Comparison of ENCODE assay signal across 12 cellular contexts in the genomic region with DNA sequence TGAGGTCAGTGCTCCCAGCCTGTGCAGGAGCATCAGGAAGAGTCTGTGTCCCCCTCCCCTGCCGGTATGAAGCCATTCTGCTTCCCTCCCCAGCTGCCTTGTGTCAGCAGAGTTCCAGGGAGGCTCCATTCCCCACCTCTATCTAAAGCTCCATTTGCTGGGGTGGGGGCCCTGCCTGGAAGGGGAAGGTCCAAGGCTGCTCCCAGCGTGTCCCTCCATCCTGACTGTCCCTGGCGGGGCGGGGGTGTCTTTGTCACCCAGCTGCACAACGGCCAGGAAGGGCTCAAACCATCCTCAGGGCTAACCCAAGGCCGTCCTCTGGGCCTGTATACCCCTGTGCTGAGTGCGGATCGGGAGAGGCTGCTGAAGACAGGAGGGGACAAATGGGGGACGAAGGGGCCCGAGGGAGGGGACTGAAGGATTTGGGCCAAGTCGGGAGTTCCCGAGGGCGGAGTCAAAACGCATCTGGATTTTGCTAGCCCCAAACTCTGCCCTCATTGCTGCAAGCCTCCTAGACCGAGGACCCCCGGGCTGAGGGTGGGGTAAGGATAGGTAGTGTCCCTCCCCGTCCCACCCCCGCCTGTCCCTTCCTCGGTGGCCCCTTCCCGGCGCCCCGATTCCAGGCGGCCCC. TPM values are rescaled to one million over a fixed set of nuclear protein-coding genes. Genes with fewer than 3 reads are reported as not detected.
A peak's percentile ranks its signal among the peaks of the same experiment; 100 is the strongest.
DNase-seq lines count a peak whose midpoint lies in the region; ATAC-seq and TF ChIP-seq lines count a peak whose summit lies in the region.
"Had no signal": no experiment of that assay in that cellular context is flagged by ENCODE, and none has a peak within 500 bp of the region (broad histone marks: within the 10 kb centered on the region; RNA-seq: fewer than 3 reads in every experiment).

No MANE protein-coding gene starts in this region.

- H3K27ac ChIP-seq in A673 (ENCODE audit: low read depth, low read length, poor library complexity, severe bottlenecking), result no peak overlapping the region
- H3K27ac ChIP-seq in angular gyrus (ENCODE audit: low read depth, low read length), result peak overlapping the region; percentile 24
- peak overlapping the region; percentile 94 for H3K27ac ChIP-seq in left ventricle myocardium inferior (replicated peaks)
- H3K27ac ChIP-seq: cardiac muscle cell had no signal

- H3K4me1 ChIP-seq in A673 (ENCODE audit: insufficient read depth, low read length, poor library complexity, severe bottlenecking) (peaks cover 29% of the 10 kb centered on the region), left ventricle myocardium inferior (peaks cover 78% of the 10 kb centered on the region)

- H3K4me3 ChIP-seq in A673 (ENCODE audit: low read depth, low read length, poor library complexity, severe bottlenecking) (peak overlapping the region; percentile 38), left ventricle myocardium inferior (peak overlapping the region; percentile 74)

- H3K9me3 ChIP-seq in A673 (ENCODE audit: low read depth, low read length, poor library complexity, severe bottlenecking) (no peaks in the 10 kb centered on the region), left ventricle myocardium inferior (replicated peaks) (peaks cover 4% of the 10 kb centered on the region)

- no peaks in the 10 kb centered on the region for H3K9me3 Mint-ChIP-seq in activated CD4-positive, alpha-beta memory T cell treated with anti-CD3 and anti-CD28 coated beads, Interleukin-2, amount 10 ng/mL, durations not matched to agents 7 days and 5 days
- H3K9me3 Mint-ChIP-seq: activated CD4-positive, alpha-beta T cell treated with anti-CD3 and anti-CD28 coated beads, Interleukin-2, amount 10 ng/mL, durations not matched to agents 7 days and 5 days had no signal

- POLR2A ChIA-PET in A673 (lab: Charles Lee; ENCODE audit: low non-redundant PET), result no interaction called here
- POLR2A ChIA-PET in activated CD4-positive, alpha-beta memory T cell treated with anti-CD3 and anti-CD28 coated beads, Interleukin-2, amount 10 ng/mL, durations not matched to agents 7 days and 5 days (lab: Charles Lee), result no interaction called here

- H3K4me3 Mint-ChIP-seq in activated CD4-positive, alpha-beta memory T cell treated with anti-CD3 and anti-CD28 coated beads, Interleukin-2, amount 10 ng/mL, durations not matched to agents 7 days and 5 days, result no peak overlapping the region
- H3K4me3 Mint-ChIP-seq: activated CD4-positive, alpha-beta T cell treated with anti-CD3 and anti-CD28 coated beads, Interleukin-2, amount 10 ng/mL, durations not matched to agents 7 days and 5 days had no signal

- no peak overlapping the region for H3K27ac Mint-ChIP-seq in activated CD4-positive, alpha-beta memory T cell treated with anti-CD3 and anti-CD28 coated beads, Interleukin-2, amount 10 ng/mL, durations not matched to agents 7 days and 5 days
- H3K27ac Mint-ChIP-seq: activated CD4-positive, alpha-beta T cell treated with anti-CD3 and anti-CD28 coated beads, Interleukin-2, amount 10 ng/mL, durations not matched to agents 7 days and 5 days had no signal

- intact Hi-C loops in A673 (cut with micrococcal nuclease; ENCODE audit: unreplicated experiment) (no loop called here), left ventricle myocardium inferior (cut with micrococcal nuclease) (no loop called here), posterior vena cava (cut with DNase I) (no loop called here)

- H3K27me3 Mint-ChIP-seq in activated CD4-positive, alpha-beta memory T cell treated with anti-CD3 and anti-CD28 coated beads, Interleukin-2, amount 10 ng/mL, durations not matched to agents 7 days and 5 days, result peaks cover 29% of the 10 kb centered on the region

- CTCF ChIA-PET in A673 (lab: Charles Lee), result interaction anchor here (0.9 kb wide), 1 partner anchor 119 kb away, joined by 3 read pairs; no protein-coding TSS in a partner anchor
- CTCF ChIA-PET in activated CD4-positive, alpha-beta memory T cell treated with anti-CD3 and anti-CD28 coated beads, Interleukin-2, amount 10 ng/mL, durations not matched to agents 7 days and 5 days (lab: Charles Lee), result no interaction called here

- BruUV-seq in A673 (replicated peaks; lab: Mats Ljungman, UMichigan), result no TSS peak

- DNase-seq in A673 (ENCODE audit: low spot score) (no peak), left ventricle myocardium inferior (no peak), posterior vena cava (ENCODE audit: low spot score) (peak; percentile 81), NCI-H1436 (lab: John Stamatoyannopoulos, UW) (no peak)
- DNase-seq in activated CD4-positive, alpha-beta memory T cell treated with anti-CD3 and anti-CD28 coated beads, Interleukin-2, amount 10 ng/mL, durations not matched to agents 7 days and 5 days, result no peak
- DNase-seq: activated CD4-positive, alpha-beta T cell treated with anti-CD3 and anti-CD28 coated beads, Interleukin-2, amount 10 ng/mL, durations not matched to agents 7 days and 5 days; NCI-H2107 had no signal

- no peaks in the 10 kb centered on the region for H3K4me1 Mint-ChIP-seq in activated CD4-positive, alpha-beta memory T cell treated with anti-CD3 and anti-CD28 coated beads, Interleukin-2, amount 10 ng/mL, durations not matched to agents 7 days and 5 days
- H3K4me1 Mint-ChIP-seq: activated CD4-positive, alpha-beta T cell treated with anti-CD3 and anti-CD28 coated beads, Interleukin-2, amount 10 ng/mL, durations not matched to agents 7 days and 5 days had no signal

- H3K27me3 ChIP-seq in A673 (replicated peaks; ENCODE audit: insufficient read depth, low read depth, low read length, poor library complexity) (no peaks in the 10 kb centered on the region), left ventricle myocardium inferior (ENCODE audit: low read depth) (peaks cover 31% of the 10 kb centered on the region)

- ATAC-seq in GM19395 (IDR thresholded peaks at IDR 0.05; ENCODE audit: unreplicated experiment), result no peak
- no peak for ATAC-seq in HG02852 (IDR thresholded peaks at IDR 0.05; ENCODE audit: unreplicated experiment)

- no peak for TF ChIP-seq CTCF in A673 (conservative IDR thresholded peaks at IDR 0.05; ENCODE audit: low read depth, low read length)
- no peak for TF ChIP-seq CTCF in left ventricle myocardium inferior (IDR thresholded peaks at IDR 0.05; ENCODE audit: borderline replicate concordance)

- no peaks in the 10 kb centered on the region for H3K36me3 Mint-ChIP-seq in activated CD4-positive, alpha-beta memory T cell treated with anti-CD3 and anti-CD28 coated beads, Interleukin-2, amount 10 ng/mL, durations not matched to agents 7 days and 5 days (ENCODE audit: low read depth)

- H3K36me3 ChIP-seq in A673 (ENCODE audit: insufficient read depth, low read length, poor library complexity, severe bottlenecking), result no peaks in the 10 kb centered on the region
- peaks cover 3% of the 10 kb centered on the region for H3K36me3 ChIP-seq in left ventricle myocardium inferior
- H3K36me3 ChIP-seq: cardiac muscle cell had no signal

RNA-seq across cellular contexts. Expression of a gene that starts 0.7 kb away (rescaled TPM):
- total RNA-seq in A673 (2021), result 0.17 and 0.28 TPM in 2 replicates
- 36.9 TPM for total RNA-seq in left ventricle myocardium inferior
- 10 to 100 TPM; 74.4 to 95.7 TPM for total RNA-seq in posterior vena cava
- total RNA-seq in activated CD4-positive, alpha-beta memory T cell treated with anti-CD3 and anti-CD28 coated beads, Interleukin-2, amount 10 ng/mL, durations not matched to agents 7 days and 5 days, result not detected
- total RNA-seq: activated CD4-positive, alpha-beta T cell treated with anti-CD3 and anti-CD28 coated beads, Interleukin-2, amount 10 ng/mL, durations not matched to agents 7 days and 5 days had no signal

RNA-seq across cellular contexts. Expression of a gene that starts 18.7 kb away (rescaled TPM):
- not detected in 2 replicates for total RNA-seq in A673 (2021)
- not detected for total RNA-seq in left ventricle myocardium inferior
- total RNA-seq in posterior vena cava, result not detected
- not detected for total RNA-seq in activated CD4-positive, alpha-beta memory T cell treated with anti-CD3 and anti-CD28 coated beads, Interleukin-2, amount 10 ng/mL, durations not matched to agents 7 days and 5 days
- total RNA-seq: activated CD4-positive, alpha-beta T cell treated with anti-CD3 and anti-CD28 coated beads, Interleukin-2, amount 10 ng/mL, durations not matched to agents 7 days and 5 days; temporal lobe had no signal

RNA-seq across cellular contexts. Expression of a gene that starts 44.9 kb away (rescaled TPM):
- total RNA-seq in A673 (2021) (25.5 and 27.4 TPM in 2 replicates), left ventricle myocardium inferior (8.5 TPM), posterior vena cava (10 to 100 TPM; 20.0 to 22.4 TPM)
- 1 to 10 TPM; 4.5 to 5.2 TPM for total RNA-seq in activated CD4-positive, alpha-beta memory T cell treated with anti-CD3 and anti-CD28 coated beads, Interleukin-2, amount 10 ng/mL, durations not matched to agents 7 days and 5 days

RNA-seq across cellular contexts. Expression of a gene that starts 58.0 kb away (rescaled TPM):
- total RNA-seq in A673 (2021) (0.21 and 0.33 TPM in 2 replicates), left ventricle myocardium inferior (0.30 TPM), posterior vena cava (1 to 10 TPM in 1 of 2 donors, under 1 TPM in 1; 0.60 to 1.0 TPM)
- under 1 TPM; 0.23 to 0.33 TPM for total RNA-seq in activated CD4-positive, alpha-beta memory T cell treated with anti-CD3 and anti-CD28 coated beads, Interleukin-2, amount 10 ng/mL, durations not matched to agents 7 days and 5 days

Comparison
In these comparisons a context has a peak if more than half of its experiments do, and no peak if none do; other contexts are left out.
1. RNA of a gene that starts 0.7 kb away (total RNA-seq): 74.4 to 95.7 TPM in posterior vena cava and 36.9 TPM in left ventricle myocardium inferior (single experiment); 0.17 to 0.28 TPM in A673 and not detected in activated CD4-positive, alpha-beta memory T cell treated with anti-CD3 and anti-CD28 coated beads, Interleukin-2, amount 10 ng/mL, durations not matched to agents 7 days and 5 days; every median in the first group is over 10 times any median in the second.